1 cellular context compared by ENCODE assay signal in genomic region chr15:39936187-39936586, GRCh38.
TF ChIP-seq lines count a peak whose summit lies in the region.

No MANE protein-coding gene starts in this region.

TF ChIP-seq in SK-N-SH treated with all-trans-retinoic acid at 6 μM for 48 hours, 23 proteins besides CTCF, POLR2A, EP300 and RAD21 (continued from another document):
- TF ChIP-seq, protein P1, sequence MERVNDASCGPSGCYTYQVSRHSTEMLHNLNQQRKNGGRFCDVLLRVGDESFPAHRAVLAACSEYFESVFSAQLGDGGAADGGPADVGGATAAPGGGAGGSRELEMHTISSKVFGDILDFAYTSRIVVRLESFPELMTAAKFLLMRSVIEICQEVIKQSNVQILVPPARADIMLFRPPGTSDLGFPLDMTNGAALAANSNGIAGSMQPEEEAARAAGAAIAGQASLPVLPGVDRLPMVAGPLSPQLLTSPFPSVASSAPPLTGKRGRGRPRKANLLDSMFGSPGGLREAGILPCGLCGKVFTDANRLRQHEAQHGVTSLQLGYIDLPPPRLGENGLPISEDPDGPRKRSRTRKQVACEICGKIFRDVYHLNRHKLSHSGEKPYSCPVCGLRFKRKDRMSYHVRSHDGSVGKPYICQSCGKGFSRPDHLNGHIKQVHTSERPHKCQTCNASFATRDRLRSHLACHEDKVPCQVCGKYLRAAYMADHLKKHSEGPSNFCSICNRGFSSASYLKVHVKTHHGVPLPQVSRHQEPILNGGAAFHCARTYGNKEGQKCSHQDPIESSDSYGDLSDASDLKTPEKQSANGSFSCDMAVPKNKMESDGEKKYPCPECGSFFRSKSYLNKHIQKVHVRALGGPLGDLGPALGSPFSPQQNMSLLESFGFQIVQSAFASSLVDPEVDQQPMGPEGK (CRISPR knock-in tag; IDR thresholded peaks at IDR 0.05; ENCODE audit: borderline replicate concordance), result no peak
- TF ChIP-seq ESRRG (CRISPR knock-in tag; IDR thresholded peaks at IDR 0.05) (no peak), POU6F1 (CRISPR knock-in tag; IDR thresholded peaks at IDR 0.05; ENCODE audit: borderline replicate concordance, low read depth) (no peak)
